Comparison of ENCODE assay signal across 11 cellular contexts in genomic region chr9:94821098-94821930, GRCh38.
A peak's percentile ranks its signal among the peaks of the same experiment; 100 is the strongest.
DNase-seq lines count a peak whose midpoint lies in the region; ATAC-seq, FAIRE-seq and TF ChIP-seq lines count a peak whose summit lies in the region.
"Had no signal": no experiment of that assay in that cellular context is flagged by ENCODE, and none has a peak within 500 bp of the region (broad histone marks: within the 10 kb centered on the region; RNA-seq: fewer than 3 reads in every experiment).

No MANE protein-coding gene starts in this region.

- no peak for TF ChIP-seq POLR2A in GM12878 (IDR thresholded peaks at IDR 0.05; ENCODE audit: low read depth, low read length)

- peak overlapping the region; percentile 62 for H3K4me2 ChIP-seq in GM12878 (ENCODE audit: control insufficient read depth, insufficient read depth)

- SMC1A ChIA-PET in GM12878 (lab: Charles Lee; ENCODE audit: uncharacterized antibody, unreplicated experiment), result interaction anchor here (0.7 to 3.7 kb wide), 11 partner anchors 9 to 96 kb away, joined by 3 to 16 read pairs (median 5); no protein-coding TSS in a partner anchor

- no peak overlapping the region for H2AFZ ChIP-seq in GM12878 (ENCODE audit: control insufficient read depth, low read depth, low read length)

- H4K20me1 ChIP-seq in GM12878 (ENCODE audit: control insufficient read depth, insufficient read depth), result no peaks in the 10 kb centered on the region

- CTCF ChIA-PET in GM12878 (lab: Yijun Ruan, JAX), result interaction anchor here (0.6 to 1.9 kb wide), 3 partner anchors 9 to 152 kb away, joined by 3 to 6 read pairs (median 4); no protein-coding TSS in a partner anchor

- no peak for TF ChIP-seq RAD21 in GM12878 (IDR thresholded peaks at IDR 0.05; ENCODE audit: insufficient read depth, low read depth, low read length)

- no peak overlapping the region for H3K4me3 ChIP-seq in right atrium auricular region
- no peak overlapping the region for H3K4me3 ChIP-seq in GM12878

- H3K9ac ChIP-seq in GM12878 (ENCODE audit: control insufficient read depth, insufficient read depth, low read length), result no peak overlapping the region

- H3K36me3 ChIP-seq in right atrium auricular region (no peaks in the 10 kb centered on the region), GM12878 (ENCODE audit: control insufficient read depth in 2 of 2, insufficient read depth in 2 of 2, low read length in 1 of 2) (no peaks in the 10 kb centered on the region)

- peak overlapping the region; percentile 40 to 60 for H3K27ac ChIP-seq in right atrium auricular region
- H3K27ac ChIP-seq in GM12878 (ENCODE audit: control insufficient read depth, insufficient read depth), result peak overlapping the region; percentile 56
- H3K27ac ChIP-seq: RWPE1 had no signal

- no peak for ATAC-seq in left cardiac atrium
- ATAC-seq in HG03159 (IDR thresholded peaks at IDR 0.05; ENCODE audit: unreplicated experiment), result peak; percentile 79
- peak; percentile 94 for ATAC-seq in GM12878
- no peak for ATAC-seq in HG02588 (IDR thresholded peaks at IDR 0.05; ENCODE audit: unreplicated experiment)
- ATAC-seq: HepG2 had no signal

- RAD21 ChIA-PET in GM12878 (lab: Charles Lee; ENCODE audit: unreplicated experiment), result interaction anchor here (1.2 to 2.3 kb wide), 6 partner anchors 8 to 54 kb away, joined by 3 to 7 read pairs (median 4); no protein-coding TSS in a partner anchor

- TF ChIP-seq CTCF in right atrium auricular region (IDR thresholded peaks at IDR 0.05), result no peak
- no peak for TF ChIP-seq CTCF in GM12878 (IDR thresholded peaks at IDR 0.05 in 2 of 3, conservative IDR thresholded peaks at IDR 0.05 in 1 of 3; ENCODE audit: control insufficient read depth in 2 of 3, extremely low read depth in 1 of 3, insufficient read depth in 1 of 3, low read depth in 3 of 3, low read length in 3 of 3)

- H3K27me3 ChIP-seq in right atrium auricular region (no peaks in the 10 kb centered on the region), GM12878 (replicated peaks in 1 of 2; ENCODE audit: control insufficient read depth in 2 of 2, insufficient read depth in 2 of 2, low read length in 1 of 2) (no peaks in the 10 kb centered on the region)

- no peaks in the 10 kb centered on the region for H3K9me3 ChIP-seq in right atrium auricular region
- no peaks in the 10 kb centered on the region for H3K9me3 ChIP-seq in GM12878 (replicated peaks; ENCODE audit: control insufficient read depth, insufficient read depth, low read length)

- peak in 1 of 2 experiments; percentile 23; a peak in 2 of 4 replicates for TF ChIP-seq EP300 in GM12878 (IDR thresholded peaks at IDR 0.05; ENCODE audit: borderline replicate concordance in 1 of 2, control insufficient read depth in 1 of 2, low read depth in 2 of 2, low read length in 2 of 2)

- H3K4me1 ChIP-seq in right atrium auricular region (peaks cover 0 to 58% of the 10 kb centered on the region in 2 donors), GM12878 (ENCODE audit: control insufficient read depth, insufficient read depth, low read length) (peaks cover 11% of the 10 kb centered on the region)

- POLR2A ChIA-PET in GM12878 (lab: Charles Lee), result interaction anchor here (1.4 to 2.0 kb wide), 4 partner anchors 9 to 40 kb away, joined by 3 to 7 read pairs (median 5); no protein-coding TSS in a partner anchor

- no TSS peak for BruUV-seq in GM12878 (replicated peaks; lab: Mats Ljungman, UMichigan)

- intact Hi-C loops in left cardiac atrium (cut with DNase I), result loop anchor here in 1 of 2 donors (5.0 kb wide), 1 partner anchor 41 kb away; no protein-coding TSS in a partner anchor
- intact Hi-C loops in GM12878 (cut with micrococcal nuclease; ENCODE audit: unreplicated experiment), result no loop called here

- no peaks in the 10 kb centered on the region for H3K79me2 ChIP-seq in GM12878 (ENCODE audit: control insufficient read depth, insufficient read depth, low read length)

- in situ Hi-C loops in GM12878 (cut with MboI), result no loop called here

- peak; percentile 97 for FAIRE-seq in GM12878 (lab: Jason Lieb, UNC)
- no peak for FAIRE-seq in urothelium cell line (lab: Jason Lieb, UNC)
- FAIRE-seq: HepG2, keratinocyte had no signal

- 39% methylated on average over 3 of the region's 3 CpGs for WGBS in GM12878 (ENCODE audit: insufficient coverage, insufficient replicate concordance, low lambda C conversion rate, missing lambda C conversion rate)

- DNase-seq in right atrium auricular region (ENCODE audit: low spot score) (no peak), left cardiac atrium (no peak), GM12878 (ENCODE audit: low read depth, low spot score) (peak; percentile 59), urothelium cell line (ENCODE audit: low spot score) (no peak), AG08395 (ENCODE audit: low spot score) (no peak)
- no peak for DNase-seq in effector CD4-positive, alpha-beta T cell

TF ChIP-seq in GM12878, 131 proteins besides CTCF, POLR2A, EP300 and RAD21 (continues in another document):
- no peak; the same call in 1 of the 2 replicates for TF ChIP-seq ZNF384 (IDR thresholded peaks at IDR 0.05; ENCODE audit: borderline replicate concordance, low read depth, low read length)
- no peak for TF ChIP-seq CHD1 (IDR thresholded peaks at IDR 0.05; ENCODE audit: low read depth, low read length)
- no peak for TF ChIP-seq SUPT20H (IDR thresholded peaks at IDR 0.05; ENCODE audit: borderline replicate concordance, control insufficient read depth, low read depth, low read length)
- 0 out of 2 replicates have a peak, but pooled peaks have one; percentile 8 for TF ChIP-seq ATF7 (IDR thresholded peaks at IDR 0.05; ENCODE audit: low read depth)
- TF ChIP-seq PBX3 (IDR thresholded peaks at IDR 0.05; ENCODE audit: insufficient replicate concordance, low read depth, low read length), result peak; percentile 57
- peak; percentile 82 for TF ChIP-seq IKZF1 (conservative IDR thresholded peaks at IDR 0.05)
- peak; percentile 95 for TF ChIP-seq SPI1 (IDR thresholded peaks at IDR 0.05; ENCODE audit: borderline replicate concordance, insufficient read depth, low read depth, low read length)
- TF ChIP-seq JUND (IDR thresholded peaks at IDR 0.05; ENCODE audit: low read depth, low read length), result no peak
- TF ChIP-seq FOXM1 (IDR thresholded peaks at IDR 0.05; ENCODE audit: low read depth, low read length), result peak; percentile 33; the same call in 1 of the 2 replicates
- 0 out of 2 replicates have a peak, but pooled peaks have one; percentile 30 for TF ChIP-seq ZNF687 (IDR thresholded peaks at IDR 0.05)
- TF ChIP-seq NR2F1 (conservative IDR thresholded peaks at IDR 0.05), result 0 out of 2 replicates have a peak, but pooled peaks have one; percentile 16
- TF ChIP-seq NFIC (IDR thresholded peaks at IDR 0.05; ENCODE audit: low read depth, low read length), result peak; percentile 44; the same call in 1 of the 2 replicates
- no peak for TF ChIP-seq MEF2B (IDR thresholded peaks at IDR 0.05; ENCODE audit: partially characterized antibody, poor library complexity, severe bottlenecking)
- TF ChIP-seq RUNX3 (IDR thresholded peaks at IDR 0.05; ENCODE audit: low read length), result peak; percentile 85
- TF ChIP-seq SP1 (IDR thresholded peaks at IDR 0.05; ENCODE audit: low read depth, low read length), result peak; percentile 6
- peak; percentile 8; the same call in 1 of the 2 replicates for TF ChIP-seq JUNB (IDR thresholded peaks at IDR 0.05)
- peak; percentile 64 for TF ChIP-seq DPF2 (IDR thresholded peaks at IDR 0.05)
- peak in 1 of 2 experiments; percentile 44; a peak in 1 of 4 replicates for TF ChIP-seq BHLHE40 (IDR thresholded peaks at IDR 0.05; ENCODE audit: borderline replicate concordance in 1 of 2, low read depth in 2 of 2, low read length in 1 of 2)
- TF ChIP-seq MTA2 (IDR thresholded peaks at IDR 0.05; ENCODE audit: low read depth), result peak; percentile 60; the same call in 1 of the 2 replicates
- no peak for TF ChIP-seq TCF3 (IDR thresholded peaks at IDR 0.05; ENCODE audit: borderline replicate concordance, insufficient read depth, low read depth, low read length)
- TF ChIP-seq LARP7 (IDR thresholded peaks at IDR 0.05), result no peak

Comparison
In these comparisons a context has a peak if more than half of its experiments do, and no peak if none do; other contexts are left out.
1. ATAC-seq: peak in HG03159 (single experiment) and GM12878 (single experiment); none in left cardiac atrium (0 of 2) and HG02588 (single experiment).